ENCODE assay signal across 31 cellular contexts in the genomic region with DNA sequence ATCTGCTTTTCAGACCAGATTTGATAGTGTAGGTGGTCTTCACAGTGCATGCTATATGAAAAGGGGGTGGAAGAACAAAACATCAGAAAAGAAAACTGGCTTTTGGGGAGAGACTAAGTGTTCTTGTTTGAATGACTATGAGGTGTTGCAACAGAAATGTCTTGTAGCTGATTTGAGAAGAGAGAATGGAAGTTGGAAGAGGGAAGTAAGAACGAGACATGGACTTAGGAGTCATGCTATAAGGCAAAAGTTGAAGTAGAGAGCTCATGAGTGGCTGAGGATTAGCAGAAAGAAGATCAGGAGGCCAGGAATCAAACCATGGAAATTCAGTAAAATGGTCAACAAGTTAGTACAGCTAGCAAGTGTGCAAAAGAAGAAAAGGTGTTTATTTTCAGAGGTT. TPM values are rescaled to one million over a fixed set of nuclear protein-coding genes. Genes with fewer than 3 reads are reported as not detected.
"Had no signal": no experiment of that assay in that cellular context is flagged by ENCODE, and none has a peak within 500 bp of the region (broad histone marks: within the 10 kb centered on the region; RNA-seq: fewer than 3 reads in every experiment).

No MANE protein-coding gene starts in this region.

- H3K36me3 Mint-ChIP-seq: activated naive CD4-positive, alpha-beta T cell treated with anti-CD3 and anti-CD28 coated beads, Interleukin-2, amount 50 U/mL, for 72 hours had no signal

- DNase-seq: activated B cell treated with CpG ODN at 0.5 μM for 24 hours; activated CD4-positive, alpha-beta T cell treated with anti-CD3 and anti-CD28 coated beads for 1 hour; activated CD4-positive, alpha-beta T cell treated with anti-CD3 and anti-CD28 coated beads, Interleukin-2, amount 10 ng/mL, durations not matched to agents 24 days and 14 days; activated CD4-positive, alpha-beta T cell treated with anti-CD3 and anti-CD28 coated beads, Interleukin-2, amount 50 U/mL, for 48 hours; activated CD8-positive, alpha-beta memory T cell treated with anti-CD3 and anti-CD28 coated beads for 24 hours; activated effector memory CD4-positive, alpha-beta T cell treated with anti-CD3 and anti-CD28 coated beads, Interleukin-2, amount 50 U/mL, for 16 hours; activated naive CD4-positive, alpha-beta T cell treated with Interleukin-2 at 50 U/mL for 16 hours; activated naive CD8-positive, alpha-beta T cell treated with anti-CD3 and anti-CD28 coated beads, Interleukin-2, amount 50 U/mL, for 24 hours; activated T-cell treated with anti-CD3 and anti-CD28 coated beads, Interleukin-2, amount 50 U/mL, for 4 hours; amniotic stem cell; body of pancreas; central memory CD4-positive, alpha-beta T cell; KBM-7; NCI-H1105 treated with DMSO at 0.1 percent for 48 hours; NCI-H1436 treated with DMSO at 0.1 percent for 48 hours; NCI-H187; NCI-H2081; NCI-H510A treated with DMSO at 0.1 percent for 48 hours; NCI-H69; NK-92 treated with Interleukin-12 subunit alpha and Interleukin-12 subunit beta, amount 100 ng/mL, for 24 hours; OCI-M1; RPMI8226; T-helper 17 cell; T-helper 9 cell had no signal

- ATAC-seq: activated naive CD4-positive, alpha-beta T cell treated with anti-CD3 and anti-CD28 coated beads, Interleukin-2, amount 50 U/mL, for 72 hours; activated naive CD8-positive, alpha-beta T cell treated with anti-CD3 and anti-CD28 coated beads, Interleukin-2, amount 50 U/mL, for 24 hours; activated T-cell treated with anti-CD3 and anti-CD28 coated beads, Interleukin-2, amount 50 U/mL, for 4 hours; body of pancreas; Panc1; Right ventricle myocardium inferior; T-helper 17 cell had no signal

- H3K9me3 ChIP-seq: ascending aorta, body of pancreas had no signal

- H3K4me1 ChIP-seq: body of pancreas had no signal

- H3K27ac Mint-ChIP-seq: activated B cell treated with CpG ODN at 0.5 μM for 24 hours; activated CD4-positive, alpha-beta T cell treated with anti-CD3 and anti-CD28 coated beads, Interleukin-2, amount 10 ng/mL, durations not matched to agents 24 days and 14 days; activated naive CD4-positive, alpha-beta T cell treated with anti-CD3 and anti-CD28 coated beads, Interleukin-2, amount 50 U/mL, for 72 hours; activated naive CD8-positive, alpha-beta T cell treated with anti-CD3 and anti-CD28 coated beads, Interleukin-2, amount 50 U/mL, for 24 hours; T-helper 17 cell had no signal

- H3K9me3 Mint-ChIP-seq: activated B cell treated with CpG ODN at 0.5 μM for 24 hours; activated CD4-positive, alpha-beta T cell treated with anti-CD3 and anti-CD28 coated beads, Interleukin-2, amount 10 ng/mL, durations not matched to agents 24 days and 14 days; activated naive CD4-positive, alpha-beta T cell treated with anti-CD3 and anti-CD28 coated beads, Interleukin-2, amount 50 U/mL, for 72 hours; activated naive CD8-positive, alpha-beta T cell treated with anti-CD3 and anti-CD28 coated beads, Interleukin-2, amount 50 U/mL, for 24 hours; activated T-cell treated with anti-CD3 and anti-CD28 coated beads, Interleukin-2, amount 50 U/mL, for 4 hours had no signal

- H3K27me3 ChIP-seq: ascending aorta, body of pancreas had no signal

- H3K4me3 Mint-ChIP-seq: activated B cell treated with CpG ODN at 0.5 μM for 24 hours; activated CD4-positive, alpha-beta T cell treated with anti-CD3 and anti-CD28 coated beads, Interleukin-2, amount 10 ng/mL, durations not matched to agents 24 days and 14 days; activated naive CD8-positive, alpha-beta T cell treated with anti-CD3 and anti-CD28 coated beads, Interleukin-2, amount 50 U/mL, for 24 hours; activated T-cell treated with anti-CD3 and anti-CD28 coated beads, Interleukin-2, amount 50 U/mL, for 4 hours; T-helper 17 cell had no signal

- H3K27ac ChIP-seq: ascending aorta, body of pancreas had no signal

- H3K4me3 ChIP-seq: ascending aorta, body of pancreas had no signal

- H3K36me3 ChIP-seq: ascending aorta had no signal

RNA-seq across cellular contexts. Expression of a gene that starts 32.1 kb away (rescaled TPM):
- total RNA-seq: activated B cell treated with CpG ODN at 0.5 μM for 24 hours; activated CD4-positive, alpha-beta T cell treated with anti-CD3 and anti-CD28 coated beads, Interleukin-2, amount 10 ng/mL, durations not matched to agents 24 days and 14 days; bronchial epithelial cell; LHCN-M2; M059J; T-helper 17 cell had no signal
